8 cellular contexts compared by ENCODE assay signal in genomic region chr6:27502508-27503435, GRCh38. TPM values are rescaled to one million over a fixed set of nuclear protein-coding genes. Genes with fewer than 3 reads are reported as not detected.
DNase-seq lines count a peak whose midpoint lies in the region; ATAC-seq and TF ChIP-seq lines count a peak whose summit lies in the region.

No MANE protein-coding gene starts in this region.

- peak overlapping the region; percentile 78 to 99 (median 91) for H3K27ac Mint-ChIP-seq in CD4-positive, alpha-beta memory T cell

- peaks cover 0 to 22% of the 10 kb centered on the region in 2 donors for H3K27me3 Mint-ChIP-seq in CD4-positive, alpha-beta memory T cell

- intact Hi-C loops in CD4-positive, alpha-beta memory T cell (cut with micrococcal nuclease) = loop anchor here (1.0 to 5.0 kb wide), 5 partner anchors 7 to 400 kb away; no protein-coding TSS in a partner anchor
- intact Hi-C loops in head of caudate nucleus (cut with DNase I) = no loop called here
- intact Hi-C loops in prostate gland (cut with DNase I) = no loop called here

- H3K4me3 ChIP-seq in CD4-positive, alpha-beta memory T cell (ENCODE audit: low read length in 2 of 2) = peak overlapping the region; percentile 79
- H3K4me3 ChIP-seq in prostate gland = peak overlapping the region; percentile 10 to 29

- CTCF ChIA-PET in CD4-positive, alpha-beta memory T cell (lab: Charles Lee; ENCODE audit: partially characterized antibody) = interaction anchor here (0.7 to 1.3 kb wide), 5 partner anchors 16 to 1335 kb away, joined by 3 to 4 read pairs (median 4); a partner anchor contains a TSS

- 2% methylated on average over 33 of the region's 33 CpGs for WGBS in prostate gland

- no peak for TF ChIP-seq POLR2A in prostate gland (IDR thresholded peaks at IDR 0.05)

- no peaks in the 10 kb centered on the region for H3K9me3 ChIP-seq in CD4-positive, alpha-beta memory T cell (ENCODE audit: control insufficient read depth in 1 of 2, low read length in 2 of 2)
- no peaks in the 10 kb centered on the region for H3K9me3 ChIP-seq in prostate gland

- H3K36me3 ChIP-seq in CD4-positive, alpha-beta memory T cell (ENCODE audit: insufficient read depth, low read length) = no peaks in the 10 kb centered on the region
- no peaks in the 10 kb centered on the region for H3K36me3 ChIP-seq in prostate gland

- H3K9me3 Mint-ChIP-seq in CD4-positive, alpha-beta memory T cell = peaks cover 0 to 14% (median 0%) of the 10 kb centered on the region in 8 donors

- POLR2A ChIA-PET in CD4-positive, alpha-beta memory T cell (lab: Charles Lee; ENCODE audit: partially characterized antibody) = interaction anchor here (0.8 to 4.8 kb wide), 9 partner anchors 16 to 390 kb away, joined by 3 to 39 read pairs (median 7); partner anchors contain the start of gene ZNF184

- ATAC-seq in GM21447 (IDR thresholded peaks at IDR 0.05; ENCODE audit: unreplicated experiment) = peak; percentile 54

- in situ Hi-C loops in SK-MEL-5 (cut with HindIII; ENCODE audit: low pct_unique_long_range_greater_than_20kb, low sequenced_read_pairs) = loop anchor here (10.0 kb wide), 1 partner anchor 102 kb away; no protein-coding TSS in a partner anchor

- peaks cover 0 to 20% of the 10 kb centered on the region in 2 donors for H3K36me3 Mint-ChIP-seq in CD4-positive, alpha-beta memory T cell

- H3K27ac ChIP-seq in CD4-positive, alpha-beta memory T cell (ENCODE audit: low read depth, low read length) = peak overlapping the region; percentile 9
- no peak overlapping the region for H3K27ac ChIP-seq in prostate gland

- H3K4me1 Mint-ChIP-seq in CD4-positive, alpha-beta memory T cell = peaks cover 25 to 44% (median 33%) of the 10 kb centered on the region in 4 donors

- peak overlapping the region; percentile 87 to 94 (median 90) for H3K4me3 Mint-ChIP-seq in CD4-positive, alpha-beta memory T cell

- TF ChIP-seq CTCF in prostate gland (IDR thresholded peaks at IDR 0.05) = no peak

- peaks cover 8% of the 10 kb centered on the region for H3K27me3 ChIP-seq in CD4-positive, alpha-beta memory T cell (ENCODE audit: insufficient read depth, low read length)
- H3K27me3 ChIP-seq in prostate gland (replicated peaks; ENCODE audit: insufficient read depth) = peaks cover 4% of the 10 kb centered on the region

- peak; percentile 66 to 80 (median 73) for DNase-seq in CD4-positive, alpha-beta memory T cell
- DNase-seq in KG1 (lab: John Stamatoyannopoulos, UW) = peak; percentile 92
- DNase-seq in SK-MEL-5 (ENCODE audit: low read depth, low spot score) = peak; percentile 91
- peak; percentile 45 for DNase-seq in activated gamma-delta T cell treated with anti-CD3 and anti-CD28 coated beads, Interleukin-2, amount 50 U/mL, for 16 hours (ENCODE audit: low read depth)
- peak in 29 of 42 donors; percentile 4 to 68 (median 41) for DNase-seq in head of caudate nucleus
- DNase-seq in prostate gland (ENCODE audit: low spot score) = no peak
- DNase-seq in NCI-H187 (lab: John Stamatoyannopoulos, UW) = no peak

- peaks cover 36% of the 10 kb centered on the region for H3K4me1 ChIP-seq in CD4-positive, alpha-beta memory T cell (ENCODE audit: insufficient read depth, low read length)
- no peaks in the 10 kb centered on the region for H3K4me1 ChIP-seq in prostate gland (replicated peaks)

RNA-seq across cellular contexts. Expression of gene ZNF184, which starts 29.9 kb away (rescaled TPM):
- 10 to 100 TPM; 15.2 to 17.4 TPM for total RNA-seq in CD4-positive, alpha-beta memory T cell
- polyA plus RNA-seq in CD4-positive, alpha-beta memory T cell = 10 to 100 TPM in 1 of 2 donors, 1 to 10 TPM in 1; 4.8 to 12.7 TPM
- 16.4 and 16.6 TPM in 2 replicates for total RNA-seq in SK-MEL-5 (2014; rRNA removed; shearing (Covaris generic))
- polyA plus RNA-seq in SK-MEL-5 (2015; cell fraction: cytosol; rRNA removed) = 3.5 and 4.0 TPM in 2 replicates
- 7.9 and 8.0 TPM in 2 replicates for polyA plus RNA-seq in SK-MEL-5 (2015; cell fraction: nucleus; rRNA removed)
- 1 to 10 TPM; 6.2 to 8.2 TPM for total RNA-seq in prostate gland

Comparison
In these comparisons a context has a peak if more than half of its experiments do, and no peak if none do; other contexts are left out.
1. DNase-seq: peak in CD4-positive, alpha-beta memory T cell (5 of 5), KG1 (single experiment), SK-MEL-5 (single experiment), activated gamma-delta T cell treated with anti-CD3 and anti-CD28 coated beads, Interleukin-2, amount 50 U/mL, for 16 hours (single experiment) and head of caudate nucleus (29 of 42); none in prostate gland (single experiment) and NCI-H187 (0 of 2).